16 cellular contexts compared by ENCODE assay signal in genomic region chr17:60534613-60535157, GRCh38.
"Had no signal": no experiment of that assay in that cellular context is flagged by ENCODE, and none has a peak within 500 bp of the region (broad histone marks: within the 10 kb centered on the region; RNA-seq: fewer than 3 reads in every experiment).

No MANE protein-coding gene starts in this region.

- H3K27ac ChIP-seq: gastroesophageal sphincter, heart right ventricle, left lung, testis, upper lobe of right lung had no signal

- H3K9me3 Mint-ChIP-seq: activated CD8-positive, alpha-beta T cell treated with anti-CD3 and anti-CD28 coated beads for 36 hours; natural killer cell; stimulated activated naive CD8-positive, alpha-beta T cell treated with anti-CD3 and anti-CD28 coated beads, Interleukin-15, amount 100 ng/mL, for 72 hours had no signal

- H3K36me3 ChIP-seq: gastroesophageal sphincter, heart right ventricle, left lung, upper lobe of right lung had no signal

- H3K4me3 ChIP-seq: gastroesophageal sphincter, heart right ventricle, left lung, testis, upper lobe of right lung had no signal

- H3K4me3 Mint-ChIP-seq: activated CD8-positive, alpha-beta T cell treated with anti-CD3 and anti-CD28 coated beads for 36 hours; activated naive CD8-positive, alpha-beta T cell; natural killer cell; stimulated activated naive CD8-positive, alpha-beta T cell treated with anti-CD3 and anti-CD28 coated beads, Interleukin-15, amount 100 ng/mL, for 72 hours had no signal

- DNase-seq: activated CD4-positive, alpha-beta T cell treated with anti-CD3 and anti-CD28 coated beads for 4 hours; activated CD8-positive, alpha-beta T cell treated with anti-CD3 and anti-CD28 coated beads for 36 hours; activated gamma-delta T cell treated with Interleukin-2 at 50 U/mL for 16 hours; activated T-cell treated with anti-CD3 and anti-CD28 coated beads, Interleukin-2, amount 50 U/mL, for 48 hours; amniotic stem cell; effector CD8-positive, alpha-beta T cell; heart right ventricle; left lung; natural killer cell; posterior cingulate gyrus; right cardiac atrium; stimulated activated naive CD8-positive, alpha-beta T cell treated with anti-CD3 and anti-CD28 coated beads, Interleukin-15, amount 100 ng/mL, for 72 hours; testis; upper lobe of right lung had no signal

- H3K27me3 ChIP-seq: gastroesophageal sphincter, heart right ventricle, left lung, testis, upper lobe of right lung had no signal

- H3K27ac Mint-ChIP-seq: activated CD8-positive, alpha-beta T cell treated with anti-CD3 and anti-CD28 coated beads for 36 hours; activated naive CD8-positive, alpha-beta T cell; natural killer cell; stimulated activated naive CD8-positive, alpha-beta T cell treated with anti-CD3 and anti-CD28 coated beads, Interleukin-15, amount 100 ng/mL, for 72 hours had no signal

- H3K9me3 ChIP-seq: gastroesophageal sphincter, heart right ventricle, left lung, testis, upper lobe of right lung had no signal

- H3K4me1 Mint-ChIP-seq: natural killer cell; stimulated activated naive CD8-positive, alpha-beta T cell treated with anti-CD3 and anti-CD28 coated beads, Interleukin-15, amount 100 ng/mL, for 72 hours had no signal

- ATAC-seq: activated CD8-positive, alpha-beta T cell treated with anti-CD3 and anti-CD28 coated beads for 36 hours; gastroesophageal sphincter; heart right ventricle; left lung; natural killer cell; right cardiac atrium; stimulated activated naive CD8-positive, alpha-beta T cell treated with anti-CD3 and anti-CD28 coated beads, Interleukin-15, amount 100 ng/mL, for 72 hours; upper lobe of right lung had no signal

- H3K4me1 ChIP-seq: gastroesophageal sphincter, heart right ventricle, left lung, testis, upper lobe of right lung had no signal

- H3K27me3 Mint-ChIP-seq: activated CD8-positive, alpha-beta T cell treated with anti-CD3 and anti-CD28 coated beads for 36 hours; stimulated activated naive CD8-positive, alpha-beta T cell treated with anti-CD3 and anti-CD28 coated beads, Interleukin-15, amount 100 ng/mL, for 72 hours had no signal

- H3K36me3 Mint-ChIP-seq: natural killer cell had no signal
